Comparison of ENCODE assay signal across 24 cellular contexts in genomic region chr12:13383379-13383778, GRCh38.
DNase-seq lines count a peak whose midpoint lies in the region; ATAC-seq and TF ChIP-seq lines count a peak whose summit lies in the region.
"Had no signal": no experiment of that assay in that cellular context is flagged by ENCODE, and none has a peak within 500 bp of the region (broad histone marks: within the 10 kb centered on the region; RNA-seq: fewer than 3 reads in every experiment).

No MANE protein-coding gene starts in this region.

- H3F3A ChIP-seq in OCI-LY1 (ENCODE audit: insufficient read depth, low read length) = no peaks in the 10 kb centered on the region

- peaks cover 3% of the 10 kb centered on the region for H3K9me3 Mint-ChIP-seq in progenitor cell of endocrine pancreas (ENCODE audit: low read depth)
- H3K9me3 Mint-ChIP-seq in activated naive CD8-positive, alpha-beta T cell treated with anti-CD3 and anti-CD28 coated beads, Interleukin-2, amount 50 U/mL, for 24 hours = no peaks in the 10 kb centered on the region
- H3K9me3 Mint-ChIP-seq: activated CD4-positive, alpha-beta T cell treated with anti-CD3 and anti-CD28 coated beads, Interleukin-2, amount 10 ng/mL, durations not matched to agents 24 days and 14 days; natural killer cell; T-cell had no signal

- no peaks in the 10 kb centered on the region for H3K36me3 ChIP-seq in OCI-LY1 (ENCODE audit: insufficient read depth, low read length)
- H3K36me3 ChIP-seq: adrenal gland, esophagus squamous epithelium, lower lobe of right lung, uterus had no signal

- peak; percentile 4 for DNase-seq in progenitor cell of endocrine pancreas (ENCODE audit: low spot score, unreplicated experiment)
- no peak for DNase-seq in activated naive CD8-positive, alpha-beta T cell treated with anti-CD3 and anti-CD28 coated beads, Interleukin-2, amount 50 U/mL, for 24 hours
- DNase-seq in pons (ENCODE audit: low spot score) = no peak
- DNase-seq: activated CD4-positive, alpha-beta T cell treated with anti-CD3 and anti-CD28 coated beads, Interleukin-2, amount 10 ng/mL, durations not matched to agents 24 days and 14 days; activated CD8-positive, alpha-beta memory T cell treated with anti-CD3 and anti-CD28 coated beads, Interleukin-2, amount 50 U/mL, for 4 hours; activated effector memory CD4-positive, alpha-beta T cell treated with anti-CD3 and anti-CD28 coated beads, Interleukin-2, amount 50 U/mL, for 16 hours; adrenal gland; DMS153; esophagus squamous epithelium; lower lobe of right lung; natural killer cell; NCI-H1092; NCI-H2081 treated with DMSO at 0.1 percent for 48 hours; NCI-H524 treated with DMSO at 0.1 percent for 48 hours; posterior cingulate gyrus; SHP77 treated with DMSO at 0.1 percent for 48 hours; T-cell; uterus had no signal

- H3K4me3 Mint-ChIP-seq in progenitor cell of endocrine pancreas (ENCODE audit: low read depth) = no peak overlapping the region
- H3K4me3 Mint-ChIP-seq in activated naive CD8-positive, alpha-beta T cell treated with anti-CD3 and anti-CD28 coated beads, Interleukin-2, amount 50 U/mL, for 24 hours = no peak overlapping the region
- H3K4me3 Mint-ChIP-seq: activated CD4-positive, alpha-beta T cell treated with anti-CD3 and anti-CD28 coated beads, Interleukin-2, amount 10 ng/mL, durations not matched to agents 24 days and 14 days; natural killer cell; T-cell had no signal

- H3K9ac ChIP-seq in OCI-LY1 (ENCODE audit: low read length) = no peak overlapping the region
- H3K9ac ChIP-seq: KMS-11 had no signal

- no peak overlapping the region for H3K4me2 ChIP-seq in OCI-LY1 (ENCODE audit: low read length)
- H3K4me2 ChIP-seq: KMS-11 had no signal

- TF ChIP-seq CTCF in OCI-LY1 (IDR thresholded peaks at IDR 0.05; ENCODE audit: low read length) = no peak
- TF ChIP-seq CTCF in progenitor cell of endocrine pancreas (IDR thresholded peaks at IDR 0.05; ENCODE audit: unreplicated experiment) = no peak

- H2AFZ ChIP-seq in OCI-LY1 (ENCODE audit: low read length) = no peak overlapping the region

- H3K27me3 ChIP-seq in OCI-LY1 (ENCODE audit: insufficient read depth, low read length) = no peaks in the 10 kb centered on the region
- H3K27me3 ChIP-seq: adrenal gland, uterus had no signal

- no peaks in the 10 kb centered on the region for H3K79me2 ChIP-seq in OCI-LY1 (ENCODE audit: insufficient read depth, low read length)

- peak overlapping the region; percentile 88 for H3K27ac Mint-ChIP-seq in progenitor cell of endocrine pancreas
- H3K27ac Mint-ChIP-seq in activated naive CD8-positive, alpha-beta T cell treated with anti-CD3 and anti-CD28 coated beads, Interleukin-2, amount 50 U/mL, for 24 hours = no peak overlapping the region
- H3K27ac Mint-ChIP-seq: activated CD4-positive, alpha-beta T cell treated with anti-CD3 and anti-CD28 coated beads, Interleukin-2, amount 10 ng/mL, durations not matched to agents 24 days and 14 days; natural killer cell; T-cell had no signal

- H3K27me3 Mint-ChIP-seq in progenitor cell of endocrine pancreas = peaks cover 35% of the 10 kb centered on the region
- H3K27me3 Mint-ChIP-seq in activated naive CD8-positive, alpha-beta T cell treated with anti-CD3 and anti-CD28 coated beads, Interleukin-2, amount 50 U/mL, for 24 hours = peaks cover 6% of the 10 kb centered on the region

- H3K4me1 ChIP-seq in OCI-LY1 (ENCODE audit: insufficient read depth, low read length, severe bottlenecking) = peaks cover 62% of the 10 kb centered on the region
- H3K4me1 ChIP-seq: adrenal gland, lower lobe of right lung, uterus had no signal

- ATAC-seq in GM18868 (IDR thresholded peaks at IDR 0.05; ENCODE audit: unreplicated experiment) (peak; percentile 48), esophagus mucosa (peak; percentile 47), GM19467 (IDR thresholded peaks at IDR 0.05; ENCODE audit: unreplicated experiment) (no peak), HG02642 (IDR thresholded peaks at IDR 0.05; ENCODE audit: poor library complexity, unreplicated experiment) (no peak)
- no peak for ATAC-seq in activated naive CD8-positive, alpha-beta T cell treated with anti-CD3 and anti-CD28 coated beads, Interleukin-2, amount 50 U/mL, for 24 hours
- ATAC-seq: lower lobe of right lung, natural killer cell, T-cell had no signal

- H4K20me1 ChIP-seq in OCI-LY1 (ENCODE audit: insufficient read depth, low read length) = no peaks in the 10 kb centered on the region

- H3K9me3 ChIP-seq in OCI-LY1 (ENCODE audit: low read length) = no peaks in the 10 kb centered on the region
- H3K9me3 ChIP-seq: adrenal gland, esophagus squamous epithelium, lower lobe of right lung, uterus had no signal

- H3K9me2 ChIP-seq in OCI-LY1 (ENCODE audit: low read depth, low read length) = no peaks in the 10 kb centered on the region

- H3K4me3 ChIP-seq in OCI-LY1 (ENCODE audit: low read depth, low read length, poor library complexity, severe bottlenecking) = no peak overlapping the region
- H3K4me3 ChIP-seq: adrenal gland, esophagus squamous epithelium, lower lobe of right lung, uterus had no signal

- peak overlapping the region; percentile 25 for H3K27ac ChIP-seq in OCI-LY1 (ENCODE audit: low read depth, low read length, poor library complexity, severe bottlenecking)
- H3K27ac ChIP-seq: adrenal gland, KMS-11, lower lobe of right lung, uterus had no signal

- H3K4me1 Mint-ChIP-seq in progenitor cell of endocrine pancreas (ENCODE audit: low read depth) = peaks cover 15% of the 10 kb centered on the region
- peaks cover 4% of the 10 kb centered on the region for H3K4me1 Mint-ChIP-seq in activated naive CD8-positive, alpha-beta T cell treated with anti-CD3 and anti-CD28 coated beads, Interleukin-2, amount 50 U/mL, for 24 hours
- H3K4me1 Mint-ChIP-seq: activated CD4-positive, alpha-beta T cell treated with anti-CD3 and anti-CD28 coated beads, Interleukin-2, amount 10 ng/mL, durations not matched to agents 24 days and 14 days; natural killer cell; T-cell had no signal

- H3K36me3 Mint-ChIP-seq in progenitor cell of endocrine pancreas (ENCODE audit: insufficient read depth) = peaks cover 1% of the 10 kb centered on the region
- no peaks in the 10 kb centered on the region for H3K36me3 Mint-ChIP-seq in activated naive CD8-positive, alpha-beta T cell treated with anti-CD3 and anti-CD28 coated beads, Interleukin-2, amount 50 U/mL, for 24 hours (ENCODE audit: low read depth)
- H3K36me3 Mint-ChIP-seq: natural killer cell, T-cell had no signal

Comparison
In these comparisons a context has a peak if more than half of its experiments do, and no peak if none do; other contexts are left out.
1. ATAC-seq: peak in GM18868 (single experiment) and esophagus mucosa (single experiment); none in GM19467 (single experiment), HG02642 (single experiment) and activated naive CD8-positive, alpha-beta T cell treated with anti-CD3 and anti-CD28 coated beads, Interleukin-2, amount 50 U/mL, for 24 hours (single experiment).